1 cellular context compared by ENCODE assay signal in the genomic region with DNA sequence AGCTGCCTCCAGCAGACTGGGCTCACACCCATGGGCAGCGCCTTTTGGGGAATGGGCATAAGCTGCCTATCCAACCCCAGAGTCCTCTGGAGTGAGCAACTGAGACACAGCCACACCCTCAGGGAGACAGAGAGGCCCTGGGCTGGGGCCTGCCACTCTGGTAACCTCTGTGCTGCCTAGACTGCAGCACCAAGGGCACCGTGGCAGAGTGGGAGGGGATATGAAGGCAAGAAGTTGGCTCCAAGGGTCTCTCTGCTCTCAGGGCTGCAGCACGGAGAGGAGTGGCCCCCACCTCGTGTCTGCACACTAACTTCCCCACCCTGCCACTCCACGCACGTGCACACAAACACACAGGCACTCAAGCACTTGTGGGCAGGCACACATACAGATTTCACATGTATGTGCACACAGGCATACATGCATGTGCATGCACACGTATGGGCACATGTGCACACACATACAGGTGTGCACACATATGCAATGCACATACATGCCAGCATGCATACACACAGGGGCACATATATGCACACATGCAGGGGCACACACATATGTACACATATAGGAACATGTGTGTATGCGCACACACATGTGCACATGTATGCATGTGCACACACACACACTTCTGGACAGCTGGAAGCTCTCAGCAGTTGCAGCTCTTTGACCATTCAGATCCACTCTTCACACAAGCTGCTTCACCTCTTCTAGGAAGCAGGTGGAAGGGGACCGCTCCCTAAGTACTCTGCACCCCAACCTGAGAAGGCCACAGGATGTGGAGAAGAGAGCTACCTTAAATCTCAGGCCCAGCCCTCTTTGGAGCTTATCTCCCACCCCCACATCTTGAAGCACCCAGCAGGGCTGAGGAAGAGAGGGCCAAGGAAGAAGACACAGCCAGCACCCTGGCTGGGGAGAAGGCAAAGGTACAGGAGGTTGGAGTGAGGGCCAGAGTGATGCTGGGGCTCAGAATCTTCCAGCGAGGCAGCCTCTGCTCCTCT.
TF ChIP-seq lines count a peak whose summit lies in the region.

No MANE protein-coding gene starts in this region.

TF ChIP-seq in HEK293T, 16 proteins besides CTCF, POLR2A, EP300 and RAD21 (continued from another document):
- TF ChIP-seq, protein P1, sequence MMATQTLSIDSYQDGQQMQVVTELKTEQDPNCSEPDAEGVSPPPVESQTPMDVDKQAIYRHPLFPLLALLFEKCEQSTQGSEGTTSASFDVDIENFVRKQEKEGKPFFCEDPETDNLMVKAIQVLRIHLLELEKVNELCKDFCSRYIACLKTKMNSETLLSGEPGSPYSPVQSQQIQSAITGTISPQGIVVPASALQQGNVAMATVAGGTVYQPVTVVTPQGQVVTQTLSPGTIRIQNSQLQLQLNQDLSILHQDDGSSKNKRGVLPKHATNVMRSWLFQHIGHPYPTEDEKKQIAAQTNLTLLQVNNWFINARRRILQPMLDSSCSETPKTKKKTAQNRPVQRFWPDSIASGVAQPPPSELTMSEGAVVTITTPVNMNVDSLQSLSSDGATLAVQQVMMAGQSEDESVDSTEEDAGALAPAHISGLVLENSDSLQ (IDR thresholded peaks at IDR 0.05) = no peak
TF ChIP-seq in HEK293T: peak in this region for 0.
